8 cellular contexts compared by ENCODE assay signal in the genomic region with DNA sequence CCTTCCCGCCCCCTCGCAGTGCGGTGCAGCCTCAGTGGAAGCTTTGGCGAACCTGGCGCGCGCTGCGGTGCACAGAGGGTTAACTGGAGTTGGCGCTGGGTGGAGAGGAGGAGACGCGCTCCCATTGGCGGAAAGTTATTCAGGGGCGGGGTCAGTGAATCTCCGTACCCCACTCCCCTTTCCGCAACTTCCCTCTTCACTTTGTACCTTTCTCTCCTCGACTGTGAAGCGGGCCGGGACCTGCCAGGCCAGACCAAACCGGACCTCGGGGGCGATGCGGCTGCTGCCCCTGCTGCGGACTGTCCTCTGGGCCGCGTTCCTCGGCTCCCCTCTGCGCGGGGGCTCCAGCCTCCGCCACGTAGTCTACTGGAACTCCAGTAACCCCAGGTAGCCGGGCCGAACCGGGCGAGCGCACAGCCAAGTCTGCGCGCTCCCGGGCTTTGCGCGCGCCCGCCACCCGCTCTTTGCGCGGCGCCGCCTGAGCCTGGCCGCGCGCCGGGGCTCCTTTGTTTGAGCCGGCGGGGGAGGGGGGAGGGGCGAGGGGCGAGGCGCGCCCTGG. TPM values are rescaled to one million over a fixed set of nuclear protein-coding genes. Genes with fewer than 3 reads are reported as not detected.
DNase-seq lines count a peak whose midpoint lies in the region; ATAC-seq and TF ChIP-seq lines count a peak whose summit lies in the region.

A gene with protein sequence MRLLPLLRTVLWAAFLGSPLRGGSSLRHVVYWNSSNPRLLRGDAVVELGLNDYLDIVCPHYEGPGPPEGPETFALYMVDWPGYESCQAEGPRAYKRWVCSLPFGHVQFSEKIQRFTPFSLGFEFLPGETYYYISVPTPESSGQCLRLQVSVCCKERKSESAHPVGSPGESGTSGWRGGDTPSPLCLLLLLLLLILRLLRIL (plus strand): TSS at position 191 of the 559 bp plus-strand sequence. CDS start 84 bp downstream, at position 275.

- ATAC-seq in sciatic nerve = peak; percentile 87
- ATAC-seq in HG03378 (IDR thresholded peaks at IDR 0.05; ENCODE audit: unreplicated experiment) = no peak

- H3K36me3 ChIP-seq in HEK293 (ENCODE audit: control insufficient read depth in 2 of 2, insufficient read depth in 1 of 2, low read length in 2 of 2) = peaks cover 0 to 21% of the 10 kb centered on the region in 2 experiments; a peak in 1 of 3 replicates

- intact Hi-C loops in sciatic nerve (cut with DNase I) = no loop called here

- CTCF ChIA-PET in HEK293 (lab: Yijun Ruan, JAX) = interaction anchor here (0.6 to 10.9 kb wide), 8 partner anchors 12 to 182 kb away, joined by 3 to 117 read pairs (median 4); partner anchors contain the start of genes ADAM15 and EFNA3

- H3K9me3 ChIP-seq in HEK293 (ENCODE audit: control insufficient read depth, insufficient read depth, low read depth, low read length) = no peaks in the 10 kb centered on the region

- no peak for TF ChIP-seq CTCF in GM12865 (IDR thresholded peaks at IDR 0.05; ENCODE audit: insufficient read depth, low read depth, low read length, missing control alignments)
- TF ChIP-seq CTCF in HEK293 (tag by site-specific recombination; IDR thresholded peaks at IDR 0.05) = no peak

- H3K4me3 ChIP-seq in GM12865 (ENCODE audit: low read depth, low read length) = peak within 1 kb of the TSS; percentile 79
- H3K4me3 ChIP-seq in HEK293 (ENCODE audit: low read depth, low read length) = peak within 1 kb of the TSS; percentile 88

- DNase-seq in GM12865 (ENCODE audit: low read depth) (peak; percentile 90), NCI-H1092 treated with DMSO at 0.1 percent for 48 hours (lab: John Stamatoyannopoulos, UW) (peak; percentile 65), T1000 (lab: John Stamatoyannopoulos, UW) (peak; percentile 61), astrocyte of the hippocampus (ENCODE audit: low read depth, low spot score) (peak; percentile 93), hypothalamus (lab: John Stamatoyannopoulos, UW) (peak in 39 of 51 donors; percentile 11 to 69 (median 47)), sciatic nerve (ENCODE audit: low spot score) (peak; percentile 91)

- peak within 1 kb of the TSS; percentile 64; the same call in 1 of the 2 replicates for H3K27ac ChIP-seq in HEK293 (ENCODE audit: extremely low read depth, low read depth, low read length)

- no peaks in the 10 kb centered on the region; the same call in none of the 2 replicates for H3K4me1 ChIP-seq in HEK293 (ENCODE audit: control insufficient read depth, insufficient read depth, low read length)

- POLR2A ChIA-PET in HEK293 (lab: Yijun Ruan, JAX) = interaction anchor here (0.7 to 1.3 kb wide), 4 partner anchors 15 to 21 kb away, joined by 3 to 6 read pairs (median 4); partner anchors contain the start of gene EFNA3

TF ChIP-seq in HEK293, 187 proteins besides CTCF, POLR2A, EP300 and RAD21 (continues in another document):
- TF ChIP-seq ZFHX2 (tag by site-specific recombination; conservative IDR thresholded peaks at IDR 0.05) (no peak), ZSCAN30 (tag by site-specific recombination; IDR thresholded peaks at IDR 0.05) (0 out of 2 replicates have a peak, but pooled peaks have one; percentile 17), ZNF785 (tag by site-specific recombination; IDR thresholded peaks at IDR 0.05) (no peak), ZNF112 (tag by site-specific recombination; IDR thresholded peaks at IDR 0.05) (no peak), ZNF791 (tag by site-specific recombination; IDR thresholded peaks at IDR 0.05) (no peak), HOXC10 (CRISPR knock-in tag; IDR thresholded peaks at IDR 0.05) (no peak), ZNF280C (tag by site-specific recombination; IDR thresholded peaks at IDR 0.05) (no peak), GLIS2 (tag by site-specific recombination; IDR thresholded peaks at IDR 0.05) (no peak), PRDM1 (tag by site-specific recombination; IDR thresholded peaks at IDR 0.05) (peak; percentile 96), ZNF768 (tag by site-specific recombination; IDR thresholded peaks at IDR 0.05) (no peak), YY2 (tag by site-specific recombination; IDR thresholded peaks at IDR 0.05) (no peak), KLF9 (tag by site-specific recombination; IDR thresholded peaks at IDR 0.05; ENCODE audit: low read depth) (0 out of 2 replicates have a peak, but pooled peaks have one; percentile 9), ZEB2 (tag by site-specific recombination; IDR thresholded peaks at IDR 0.05) (peak; percentile 85), MYNN (tag by site-specific recombination; IDR thresholded peaks at IDR 0.05; ENCODE audit: borderline replicate concordance) (no peak), ZNF292 (tag by site-specific recombination; IDR thresholded peaks at IDR 0.05; ENCODE audit: borderline replicate concordance, low read depth) (no peak), ZBTB10 (tag by site-specific recombination; IDR thresholded peaks at IDR 0.05) (peak; percentile 93)
- TF ChIP-seq, protein P1, sequence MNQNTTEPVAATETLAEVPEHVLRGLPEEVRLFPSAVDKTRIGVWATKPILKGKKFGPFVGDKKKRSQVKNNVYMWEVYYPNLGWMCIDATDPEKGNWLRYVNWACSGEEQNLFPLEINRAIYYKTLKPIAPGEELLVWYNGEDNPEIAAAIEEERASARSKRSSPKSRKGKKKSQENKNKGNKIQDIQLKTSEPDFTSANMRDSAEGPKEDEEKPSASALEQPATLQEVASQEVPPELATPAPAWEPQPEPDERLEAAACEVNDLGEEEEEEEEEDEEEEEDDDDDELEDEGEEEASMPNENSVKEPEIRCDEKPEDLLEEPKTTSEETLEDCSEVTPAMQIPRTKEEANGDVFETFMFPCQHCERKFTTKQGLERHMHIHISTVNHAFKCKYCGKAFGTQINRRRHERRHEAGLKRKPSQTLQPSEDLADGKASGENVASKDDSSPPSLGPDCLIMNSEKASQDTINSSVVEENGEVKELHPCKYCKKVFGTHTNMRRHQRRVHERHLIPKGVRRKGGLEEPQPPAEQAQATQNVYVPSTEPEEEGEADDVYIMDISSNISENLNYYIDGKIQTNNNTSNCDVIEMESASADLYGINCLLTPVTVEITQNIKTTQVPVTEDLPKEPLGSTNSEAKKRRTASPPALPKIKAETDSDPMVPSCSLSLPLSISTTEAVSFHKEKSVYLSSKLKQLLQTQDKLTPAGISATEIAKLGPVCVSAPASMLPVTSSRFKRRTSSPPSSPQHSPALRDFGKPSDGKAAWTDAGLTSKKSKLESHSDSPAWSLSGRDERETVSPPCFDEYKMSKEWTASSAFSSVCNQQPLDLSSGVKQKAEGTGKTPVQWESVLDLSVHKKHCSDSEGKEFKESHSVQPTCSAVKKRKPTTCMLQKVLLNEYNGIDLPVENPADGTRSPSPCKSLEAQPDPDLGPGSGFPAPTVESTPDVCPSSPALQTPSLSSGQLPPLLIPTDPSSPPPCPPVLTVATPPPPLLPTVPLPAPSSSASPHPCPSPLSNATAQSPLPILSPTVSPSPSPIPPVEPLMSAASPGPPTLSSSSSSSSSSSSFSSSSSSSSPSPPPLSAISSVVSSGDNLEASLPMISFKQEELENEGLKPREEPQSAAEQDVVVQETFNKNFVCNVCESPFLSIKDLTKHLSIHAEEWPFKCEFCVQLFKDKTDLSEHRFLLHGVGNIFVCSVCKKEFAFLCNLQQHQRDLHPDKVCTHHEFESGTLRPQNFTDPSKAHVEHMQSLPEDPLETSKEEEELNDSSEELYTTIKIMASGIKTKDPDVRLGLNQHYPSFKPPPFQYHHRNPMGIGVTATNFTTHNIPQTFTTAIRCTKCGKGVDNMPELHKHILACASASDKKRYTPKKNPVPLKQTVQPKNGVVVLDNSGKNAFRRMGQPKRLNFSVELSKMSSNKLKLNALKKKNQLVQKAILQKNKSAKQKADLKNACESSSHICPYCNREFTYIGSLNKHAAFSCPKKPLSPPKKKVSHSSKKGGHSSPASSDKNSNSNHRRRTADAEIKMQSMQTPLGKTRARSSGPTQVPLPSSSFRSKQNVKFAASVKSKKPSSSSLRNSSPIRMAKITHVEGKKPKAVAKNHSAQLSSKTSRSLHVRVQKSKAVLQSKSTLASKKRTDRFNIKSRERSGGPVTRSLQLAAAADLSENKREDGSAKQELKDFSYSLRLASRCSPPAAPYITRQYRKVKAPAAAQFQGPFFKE (tag by site-specific recombination; IDR thresholded peaks at IDR 0.05; ENCODE audit: borderline replicate concordance) = no peak

RNA-seq across cellular contexts. Expression of the gene that starts here (rescaled TPM):
- total RNA-seq in sciatic nerve = 3.1 TPM
